ENCODE assay signal across 6 cellular contexts in the genomic region with DNA sequence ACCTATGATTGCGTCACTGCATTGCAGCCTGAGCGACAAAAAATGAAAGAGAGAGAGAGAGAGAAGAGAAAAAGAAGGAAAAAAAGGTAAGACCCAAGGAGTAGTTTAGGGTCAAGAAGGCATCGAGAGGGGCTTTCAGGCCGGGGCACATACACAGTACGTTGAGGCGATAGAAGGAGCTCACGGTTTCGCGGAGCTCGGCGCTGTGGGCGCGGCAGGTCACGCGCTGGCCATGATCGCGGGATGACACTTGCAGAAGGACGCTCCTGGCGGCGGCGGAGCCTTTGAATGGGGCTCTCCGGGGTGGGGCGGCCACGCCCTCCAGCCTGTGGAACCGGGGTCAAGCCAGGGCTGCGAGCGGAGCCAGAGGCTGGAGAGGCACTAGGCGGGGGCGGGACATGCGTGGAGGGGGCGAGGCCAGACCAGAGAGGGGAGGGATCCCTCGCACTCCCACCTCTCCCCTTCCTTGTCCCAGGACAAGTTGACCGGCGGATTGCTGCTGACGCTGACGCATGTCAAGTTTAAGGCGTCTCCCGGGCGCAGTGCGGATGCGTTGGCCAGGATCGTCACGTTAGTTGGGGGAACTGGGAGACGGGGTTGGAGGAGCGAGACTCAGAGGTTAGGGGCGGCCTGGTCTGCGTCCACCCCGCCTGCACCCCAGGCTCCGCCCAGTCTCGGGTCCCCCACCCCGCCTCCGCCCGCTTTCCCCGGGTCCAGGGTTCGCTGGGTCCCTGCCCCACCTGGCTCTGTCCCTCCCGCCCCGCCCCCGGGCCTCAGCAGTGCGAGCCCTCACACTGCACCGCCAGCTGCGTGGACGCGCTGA. TPM values are rescaled to one million over a fixed set of nuclear protein-coding genes. Genes with fewer than 3 reads are reported as not detected.
DNase-seq lines count a peak whose midpoint lies in the region; ATAC-seq lines count a peak whose summit lies in the region.

No MANE protein-coding gene starts in this region.

- no peak overlapping the region for H2BK15ac ChIP-seq in mesendoderm (replicated peaks; ENCODE audit: low read depth)

- H3K27me3 Mint-ChIP-seq in activated T-cell treated with anti-CD3 and anti-CD28 coated beads, Interleukin-2, amount 50 U/mL, for 4 hours (ENCODE audit: low read depth) = peaks cover 61% of the 10 kb centered on the region

- H3K36me3 ChIP-seq in ES-I3 (ENCODE audit: insufficient read depth, low read length) = no peaks in the 10 kb centered on the region
- no peaks in the 10 kb centered on the region for H3K36me3 ChIP-seq in mesendoderm (ENCODE audit: control insufficient read depth, insufficient read depth, low read length)

- H3K4ac ChIP-seq in mesendoderm (ENCODE audit: low read depth, low read length) = no peak overlapping the region

- no peak overlapping the region for H4K8ac ChIP-seq in mesendoderm (ENCODE audit: low read depth, low read length)

- H3K23ac ChIP-seq in mesendoderm (ENCODE audit: low read length) = no peak overlapping the region

- H3K4me1 ChIP-seq in ES-I3 (ENCODE audit: insufficient read depth, low read length) (no peaks in the 10 kb centered on the region; the same call in 1 of the 2 replicates), mesendoderm (ENCODE audit: control insufficient read depth, low read depth, low read length) (no peaks in the 10 kb centered on the region)

- no peak overlapping the region for H3K18ac ChIP-seq in mesendoderm (ENCODE audit: low read length)

- H3K4me3 Mint-ChIP-seq in activated T-cell treated with anti-CD3 and anti-CD28 coated beads, Interleukin-2, amount 50 U/mL, for 4 hours = peak overlapping the region; percentile 46

- H3K27ac ChIP-seq in mesendoderm (ENCODE audit: low read depth, low read length) = no peak overlapping the region

- H3K4me3 ChIP-seq in mesendoderm (ENCODE audit: low read length) = no peak overlapping the region

- WGBS in mesendoderm (ENCODE audit: extremely low coverage, insufficient coverage, low lambda C conversion rate) = no CpG with 5 or more reads among the region's 63 CpGs

- H3K27me3 ChIP-seq in mesendoderm (ENCODE audit: insufficient read depth, low read length, poor library complexity) = peaks cover 19% of the 10 kb centered on the region

- H3K36me3 Mint-ChIP-seq in activated T-cell treated with anti-CD3 and anti-CD28 coated beads, Interleukin-2, amount 50 U/mL, for 4 hours (ENCODE audit: insufficient read depth) = no peaks in the 10 kb centered on the region

- H3K56ac ChIP-seq in mesendoderm (ENCODE audit: low read length) = peak overlapping the region; percentile 60

- no peaks in the 10 kb centered on the region for H3K79me2 ChIP-seq in mesendoderm (ENCODE audit: control insufficient read depth, insufficient read depth, low read length)

- ATAC-seq in activated T-cell treated with anti-CD3 and anti-CD28 coated beads, Interleukin-2, amount 50 U/mL, for 4 hours = peak; percentile 39 to 48
- ATAC-seq in HG02884 (IDR thresholded peaks at IDR 0.05; ENCODE audit: unreplicated experiment) (no peak), HG03442 (IDR thresholded peaks at IDR 0.05; ENCODE audit: unreplicated experiment) (no peak)

- H3K9me3 Mint-ChIP-seq in activated T-cell treated with anti-CD3 and anti-CD28 coated beads, Interleukin-2, amount 50 U/mL, for 4 hours = no peaks in the 10 kb centered on the region

- H3K9ac ChIP-seq in ES-I3 (ENCODE audit: low read depth, low read length) (peak overlapping the region; percentile 33; the same call in 1 of the 2 replicates), mesendoderm (ENCODE audit: low read length) (no peak overlapping the region)

- no peaks in the 10 kb centered on the region for H3K9me3 ChIP-seq in ES-I3 (ENCODE audit: control insufficient read depth, insufficient read depth, low read length)

- DNase-seq in activated T-cell treated with anti-CD3 and anti-CD28 coated beads, Interleukin-2, amount 50 U/mL, for 4 hours = no peak
- DNase-seq in mesendoderm = peak; percentile 25
- no peak for DNase-seq in NCI-H510A (lab: John Stamatoyannopoulos, UW)

- H3K4me2 ChIP-seq in mesendoderm (ENCODE audit: low read length) = peak overlapping the region; percentile 57

- peaks cover 18% of the 10 kb centered on the region for H3K4me1 Mint-ChIP-seq in activated T-cell treated with anti-CD3 and anti-CD28 coated beads, Interleukin-2, amount 50 U/mL, for 4 hours (ENCODE audit: low read depth)

- H2BK120ac ChIP-seq in mesendoderm (ENCODE audit: low read depth, low read length) = no peak overlapping the region

- H2BK5ac ChIP-seq in mesendoderm (ENCODE audit: low read length) = no peak overlapping the region

- H3K79me1 ChIP-seq in mesendoderm (ENCODE audit: low read length) = no peaks in the 10 kb centered on the region

- H4K5ac ChIP-seq in mesendoderm (ENCODE audit: low read length) = no peak overlapping the region

- H2AK5ac ChIP-seq in mesendoderm (ENCODE audit: low read length) = no peak overlapping the region

RNA-seq across cellular contexts. Expression of a gene that starts 6.9 kb away (rescaled TPM):
- under 1 TPM in 2 of 3 donors, not detected in 1; 0.13 to 0.16 TPM for total RNA-seq in activated T-cell treated with anti-CD3 and anti-CD28 coated beads, Interleukin-2, amount 50 U/mL, for 4 hours
- polyA plus RNA-seq in mesendoderm (2013, experiment 1 of 2) = 0.06 TPM
- 0.18 TPM for polyA plus RNA-seq in mesendoderm (2013, experiment 2 of 2)

RNA-seq across cellular contexts. Expression of a gene that starts 11.3 kb away (rescaled TPM):
- under 1 TPM; 0.24 to 0.92 (median 0.86) TPM for total RNA-seq in activated T-cell treated with anti-CD3 and anti-CD28 coated beads, Interleukin-2, amount 50 U/mL, for 4 hours
- 1.2 TPM for polyA plus RNA-seq in mesendoderm (2013, experiment 1 of 2)
- 1.2 TPM for polyA plus RNA-seq in mesendoderm (2013, experiment 2 of 2)

RNA-seq across cellular contexts. Expression of a gene that starts 22.9 kb away (rescaled TPM):
- total RNA-seq in activated T-cell treated with anti-CD3 and anti-CD28 coated beads, Interleukin-2, amount 50 U/mL, for 4 hours = under 1 TPM in 2 of 3 donors, not detected in 1; 0.24 to 0.34 TPM
- polyA plus RNA-seq in mesendoderm (2013, experiment 1 of 2) = 8.0 TPM
- polyA plus RNA-seq in mesendoderm (2013, experiment 2 of 2) = 7.9 TPM

RNA-seq across cellular contexts. Expression of a gene that starts 32.8 kb away (rescaled TPM):
- total RNA-seq in activated T-cell treated with anti-CD3 and anti-CD28 coated beads, Interleukin-2, amount 50 U/mL, for 4 hours = not detected
- not detected for polyA plus RNA-seq in mesendoderm (2013, experiment 1 of 2)
- not detected for polyA plus RNA-seq in mesendoderm (2013, experiment 2 of 2)

RNA-seq across cellular contexts. Expression of a gene that starts 54.9 kb away (rescaled TPM):
- total RNA-seq in activated T-cell treated with anti-CD3 and anti-CD28 coated beads, Interleukin-2, amount 50 U/mL, for 4 hours = 100 to 1,000 TPM; 138 to 149 (median 142) TPM
- polyA plus RNA-seq in mesendoderm (2013, experiment 1 of 2) = 5.1 TPM
- polyA plus RNA-seq in mesendoderm (2013, experiment 2 of 2) = 5.1 TPM

Comparison
In these comparisons a context has a peak if more than half of its experiments do, and no peak if none do; other contexts are left out.
1. ATAC-seq: peak in activated T-cell treated with anti-CD3 and anti-CD28 coated beads, Interleukin-2, amount 50 U/mL, for 4 hours (2 of 2); none in HG02884 (single experiment) and HG03442 (single experiment).